ENCODE assay signal across 2 cellular contexts in the genomic region with DNA sequence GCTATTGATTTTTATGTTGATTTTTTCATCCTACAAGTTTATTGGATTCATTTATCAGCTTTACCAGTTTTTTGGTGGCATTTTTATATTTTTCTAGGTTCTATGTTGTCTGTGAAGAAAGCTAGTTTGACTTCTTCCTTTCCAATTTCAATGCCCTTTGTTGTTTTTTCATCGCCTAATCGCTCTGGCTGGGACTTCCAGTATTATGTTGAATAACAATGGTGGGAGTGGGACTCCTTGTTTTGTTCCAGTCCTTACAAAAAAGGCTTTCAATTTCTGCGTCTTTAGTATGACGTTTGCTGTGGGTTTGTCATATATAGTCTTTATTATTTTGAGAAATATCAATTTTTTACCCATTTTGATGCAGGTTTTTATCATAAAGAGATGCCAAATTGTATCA.
TF ChIP-seq lines count a peak whose summit lies in the region.

No MANE protein-coding gene starts in this region.

TF ChIP-seq in GM23338, 12 proteins besides CTCF, POLR2A, EP300 and RAD21 (continues in another document):
- TF ChIP-seq STAT1 (IDR thresholded peaks at IDR 0.05; ENCODE audit: unreplicated experiment) (no peak), JUNB (IDR thresholded peaks at IDR 0.05; ENCODE audit: unreplicated experiment) (no peak), ZNF114 (CRISPR knock-in tag; IDR thresholded peaks at IDR 0.05) (no peak), EZH2phosphoT487 (IDR thresholded peaks at IDR 0.05; ENCODE audit: unreplicated experiment) (no peak), ZNF462 (CRISPR knock-in tag; IDR thresholded peaks at IDR 0.05) (no peak), CREB1 (CRISPR knock-in tag; IDR thresholded peaks at IDR 0.05; ENCODE audit: low read depth) (no peak), ETS1 (IDR thresholded peaks at IDR 0.05) (no peak), EZH2 (IDR thresholded peaks at IDR 0.05; ENCODE audit: low read depth, unreplicated experiment) (no peak), POLR2AphosphoS5 (IDR thresholded peaks at IDR 0.05; ENCODE audit: low read depth) (no peak), ZNF331 (CRISPR knock-in tag; IDR thresholded peaks at IDR 0.05; ENCODE audit: low read depth) (no peak)

TF ChIP-seq in H1, 55 proteins besides CTCF, POLR2A, EP300 and RAD21:
- TF ChIP-seq SRF (IDR thresholded peaks at IDR 0.05; ENCODE audit: low read depth, low read length) (no peak), BACH1 (IDR thresholded peaks at IDR 0.05; ENCODE audit: low read length) (no peak)
